1 cellular context compared by ENCODE assay signal in the genomic region with DNA sequence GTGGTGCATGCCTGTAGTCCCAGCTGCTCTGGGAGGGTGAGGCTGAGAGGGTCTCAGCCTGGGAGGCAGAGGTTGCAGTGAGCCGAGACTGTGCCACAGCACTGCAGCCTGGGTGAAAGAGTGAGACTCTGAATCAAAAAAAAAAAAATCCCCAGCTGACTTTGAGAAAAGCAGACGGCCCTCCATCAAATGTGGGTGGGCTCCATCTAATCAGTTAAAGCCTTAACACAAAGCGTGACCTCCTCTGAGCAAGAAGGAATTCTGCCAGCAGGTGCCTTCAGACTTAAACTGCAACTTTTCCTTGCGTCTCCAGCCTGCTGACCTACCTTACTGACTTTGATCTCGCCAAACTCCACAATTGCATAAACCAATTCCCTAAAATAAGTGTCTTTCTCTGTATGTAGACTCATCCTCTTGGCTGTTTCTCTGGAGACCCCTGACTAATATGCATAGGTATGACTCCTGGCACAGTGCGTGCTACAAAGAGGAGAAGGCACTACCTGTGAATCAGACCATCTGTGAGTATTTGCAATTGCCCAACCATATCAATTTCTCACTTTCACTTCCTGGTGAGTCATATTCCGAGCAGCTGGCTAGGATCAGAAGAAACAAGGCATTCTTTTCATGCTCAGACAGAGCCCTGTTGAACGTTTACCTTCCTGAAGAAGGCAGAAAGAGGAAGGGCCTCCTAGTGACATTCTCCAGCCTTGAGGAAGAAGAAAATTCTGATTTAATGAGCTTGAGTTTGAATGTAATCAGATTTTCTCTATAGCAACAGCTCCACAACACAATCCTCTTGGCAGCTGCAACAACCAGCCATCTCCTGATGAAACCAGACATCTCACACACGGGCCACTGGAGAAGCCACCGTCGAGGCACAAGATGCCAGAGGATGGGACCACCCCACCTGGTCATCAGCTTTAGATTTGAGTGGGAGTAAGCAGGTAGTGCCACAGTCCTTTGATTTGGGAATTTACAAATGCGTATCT.
TF ChIP-seq lines count a peak whose summit lies in the region.

No MANE protein-coding gene starts in this region.

TF ChIP-seq in HepG2, 621 proteins besides CTCF, POLR2A, EP300 and RAD21 (continued from another document and continues in another):
- TF ChIP-seq ZNF513 (CRISPR knock-in tag; conservative IDR thresholded peaks at IDR 0.05) (no peak), SETDB1 (CRISPR knock-in tag; IDR thresholded peaks at IDR 0.05; ENCODE audit: borderline replicate concordance) (no peak), SSRP1 (CRISPR knock-in tag; IDR thresholded peaks at IDR 0.05) (no peak), ZFAT (CRISPR knock-in tag; conservative IDR thresholded peaks at IDR 0.05) (no peak), THAP11 (CRISPR knock-in tag; IDR thresholded peaks at IDR 0.05) (peak; percentile 42; the same call in 1 of the 2 replicates), ZNF101 (CRISPR knock-in tag; IDR thresholded peaks at IDR 0.05; ENCODE audit: borderline replicate concordance, low read depth) (no peak), CREM (IDR thresholded peaks at IDR 0.05) (peak; percentile 61; the same call in 1 of the 2 replicates), CREM (CRISPR knock-in tag; IDR thresholded peaks at IDR 0.05) (no peak), ZNF335 (CRISPR knock-in tag; IDR thresholded peaks at IDR 0.05) (no peak; the same call in 1 of the 2 replicates), CAMTA2 (CRISPR knock-in tag; IDR thresholded peaks at IDR 0.05; ENCODE audit: borderline replicate concordance) (no peak), TRAFD1 (CRISPR knock-in tag; IDR thresholded peaks at IDR 0.05; ENCODE audit: borderline replicate concordance) (no peak; the same call in 1 of the 2 replicates), HNF4G (IDR thresholded peaks at IDR 0.05; ENCODE audit: borderline replicate concordance, low read depth, low read length) (no peak), HNF4G (CRISPR knock-in tag; IDR thresholded peaks at IDR 0.05; ENCODE audit: borderline replicate concordance, low read depth) (no peak), SUZ12 (IDR thresholded peaks at IDR 0.05; ENCODE audit: low read depth, low read length) (no peak), AGO2 (optimal IDR thresholded peaks at IDR 0.05; ENCODE audit: low read depth, low read length) (no peak), ZFP41 (CRISPR knock-in tag; IDR thresholded peaks at IDR 0.05; ENCODE audit: borderline replicate concordance) (no peak), CENPT (CRISPR knock-in tag; IDR thresholded peaks at IDR 0.05; ENCODE audit: low read depth) (no peak), ZNF17 (CRISPR knock-in tag; IDR thresholded peaks at IDR 0.05) (no peak), NFE2L2 (IDR thresholded peaks at IDR 0.05; ENCODE audit: low read length) (no peak), MAFK (conservative IDR thresholded peaks at IDR 0.05 in 1 of 2, IDR thresholded peaks at IDR 0.05 in 1 of 2; ENCODE audit: low read length in 2 of 2) (no peak), GABPA (IDR thresholded peaks at IDR 0.05; ENCODE audit: low read depth, low read length) (no peak), GABPA (CRISPR knock-in tag; IDR thresholded peaks at IDR 0.05; ENCODE audit: low read depth) (peak; percentile 52; the same call in 1 of the 2 replicates), ATF2 (CRISPR knock-in tag; IDR thresholded peaks at IDR 0.05) (no peak), JUNB (CRISPR knock-in tag; IDR thresholded peaks at IDR 0.05; ENCODE audit: borderline replicate concordance) (peak; percentile 97), FOXK1 (CRISPR knock-in tag; IDR thresholded peaks at IDR 0.05; ENCODE audit: borderline replicate concordance, low read depth) (peak; percentile 73; the same call in 1 of the 2 replicates), CREB1 (IDR thresholded peaks at IDR 0.05) (no peak), CREB1 (CRISPR knock-in tag; IDR thresholded peaks at IDR 0.05) (peak; percentile 70), POGZ (CRISPR knock-in tag; IDR thresholded peaks at IDR 0.05) (peak; percentile 52), ATF5 (CRISPR knock-in tag; IDR thresholded peaks at IDR 0.05; ENCODE audit: low read depth) (no peak), MAX (IDR thresholded peaks at IDR 0.05) (no peak)
- TF ChIP-seq, protein P1, sequence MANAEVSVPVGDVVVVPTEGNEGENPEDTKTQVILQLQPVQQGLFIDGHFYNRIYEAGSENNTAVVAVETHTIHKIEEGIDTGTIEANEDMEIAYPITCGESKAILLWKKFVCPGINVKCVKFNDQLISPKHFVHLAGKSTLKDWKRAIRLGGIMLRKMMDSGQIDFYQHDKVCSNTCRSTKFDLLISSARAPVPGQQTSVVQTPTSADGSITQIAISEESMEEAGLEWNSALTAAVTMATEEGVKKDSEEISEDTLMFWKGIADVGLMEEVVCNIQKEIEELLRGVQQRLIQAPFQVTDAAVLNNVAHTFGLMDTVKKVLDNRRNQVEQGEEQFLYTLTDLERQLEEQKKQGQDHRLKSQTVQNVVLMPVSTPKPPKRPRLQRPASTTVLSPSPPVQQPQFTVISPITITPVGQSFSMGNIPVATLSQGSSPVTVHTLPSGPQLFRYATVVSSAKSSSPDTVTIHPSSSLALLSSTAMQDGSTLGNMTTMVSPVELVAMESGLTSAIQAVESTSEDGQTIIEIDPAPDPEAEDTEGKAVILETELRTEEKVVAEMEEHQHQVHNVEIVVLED (CRISPR knock-in tag; IDR thresholded peaks at IDR 0.05; ENCODE audit: borderline replicate concordance), result no peak
- TF ChIP-seq, protein P2, sequence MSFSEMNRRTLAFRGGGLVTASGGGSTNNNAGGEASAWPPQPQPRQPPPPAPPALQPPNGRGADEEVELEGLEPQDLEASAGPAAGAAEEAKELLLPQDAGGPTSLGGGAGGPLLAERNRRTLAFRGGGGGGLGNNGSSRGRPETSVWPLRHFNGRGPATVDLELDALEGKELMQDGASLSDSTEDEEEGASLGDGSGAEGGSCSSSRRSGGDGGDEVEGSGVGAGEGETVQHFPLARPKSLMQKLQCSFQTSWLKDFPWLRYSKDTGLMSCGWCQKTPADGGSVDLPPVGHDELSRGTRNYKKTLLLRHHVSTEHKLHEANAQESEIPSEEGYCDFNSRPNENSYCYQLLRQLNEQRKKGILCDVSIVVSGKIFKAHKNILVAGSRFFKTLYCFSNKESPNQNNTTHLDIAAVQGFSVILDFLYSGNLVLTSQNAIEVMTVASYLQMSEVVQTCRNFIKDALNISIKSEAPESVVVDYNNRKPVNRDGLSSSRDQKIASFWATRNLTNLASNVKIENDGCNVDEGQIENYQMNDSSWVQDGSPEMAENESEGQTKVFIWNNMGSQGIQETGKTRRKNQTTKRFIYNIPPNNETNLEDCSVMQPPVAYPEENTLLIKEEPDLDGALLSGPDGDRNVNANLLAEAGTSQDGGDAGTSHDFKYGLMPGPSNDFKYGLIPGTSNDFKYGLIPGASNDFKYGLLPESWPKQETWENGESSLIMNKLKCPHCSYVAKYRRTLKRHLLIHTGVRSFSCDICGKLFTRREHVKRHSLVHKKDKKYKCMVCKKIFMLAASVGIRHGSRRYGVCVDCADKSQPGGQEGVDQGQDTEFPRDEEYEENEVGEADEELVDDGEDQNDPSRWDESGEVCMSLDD (CRISPR knock-in tag; IDR thresholded peaks at IDR 0.05; ENCODE audit: borderline replicate concordance), result no peak
- TF ChIP-seq, protein P3, sequence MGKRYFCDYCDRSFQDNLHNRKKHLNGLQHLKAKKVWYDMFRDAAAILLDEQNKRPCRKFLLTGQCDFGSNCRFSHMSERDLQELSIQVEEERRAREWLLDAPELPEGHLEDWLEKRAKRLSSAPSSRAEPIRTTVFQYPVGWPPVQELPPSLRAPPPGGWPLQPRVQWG (CRISPR knock-in tag; IDR thresholded peaks at IDR 0.05; ENCODE audit: borderline replicate concordance, low read depth), result no peak
- TF ChIP-seq, protein P4, sequence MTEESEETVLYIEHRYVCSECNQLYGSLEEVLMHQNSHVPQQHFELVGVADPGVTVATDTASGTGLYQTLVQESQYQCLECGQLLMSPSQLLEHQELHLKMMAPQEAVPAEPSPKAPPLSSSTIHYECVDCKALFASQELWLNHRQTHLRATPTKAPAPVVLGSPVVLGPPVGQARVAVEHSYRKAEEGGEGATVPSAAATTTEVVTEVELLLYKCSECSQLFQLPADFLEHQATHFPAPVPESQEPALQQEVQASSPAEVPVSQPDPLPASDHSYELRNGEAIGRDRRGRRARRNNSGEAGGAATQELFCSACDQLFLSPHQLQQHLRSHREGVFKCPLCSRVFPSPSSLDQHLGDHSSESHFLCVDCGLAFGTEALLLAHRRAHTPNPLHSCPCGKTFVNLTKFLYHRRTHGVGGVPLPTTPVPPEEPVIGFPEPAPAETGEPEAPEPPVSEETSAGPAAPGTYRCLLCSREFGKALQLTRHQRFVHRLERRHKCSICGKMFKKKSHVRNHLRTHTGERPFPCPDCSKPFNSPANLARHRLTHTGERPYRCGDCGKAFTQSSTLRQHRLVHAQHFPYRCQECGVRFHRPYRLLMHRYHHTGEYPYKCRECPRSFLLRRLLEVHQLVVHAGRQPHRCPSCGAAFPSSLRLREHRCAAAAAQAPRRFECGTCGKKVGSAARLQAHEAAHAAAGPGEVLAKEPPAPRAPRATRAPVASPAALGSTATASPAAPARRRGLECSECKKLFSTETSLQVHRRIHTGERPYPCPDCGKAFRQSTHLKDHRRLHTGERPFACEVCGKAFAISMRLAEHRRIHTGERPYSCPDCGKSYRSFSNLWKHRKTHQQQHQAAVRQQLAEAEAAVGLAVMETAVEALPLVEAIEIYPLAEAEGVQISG (CRISPR knock-in tag; IDR thresholded peaks at IDR 0.05), result no peak; the same call in 1 of the 2 replicates
- TF ChIP-seq, protein P5, sequence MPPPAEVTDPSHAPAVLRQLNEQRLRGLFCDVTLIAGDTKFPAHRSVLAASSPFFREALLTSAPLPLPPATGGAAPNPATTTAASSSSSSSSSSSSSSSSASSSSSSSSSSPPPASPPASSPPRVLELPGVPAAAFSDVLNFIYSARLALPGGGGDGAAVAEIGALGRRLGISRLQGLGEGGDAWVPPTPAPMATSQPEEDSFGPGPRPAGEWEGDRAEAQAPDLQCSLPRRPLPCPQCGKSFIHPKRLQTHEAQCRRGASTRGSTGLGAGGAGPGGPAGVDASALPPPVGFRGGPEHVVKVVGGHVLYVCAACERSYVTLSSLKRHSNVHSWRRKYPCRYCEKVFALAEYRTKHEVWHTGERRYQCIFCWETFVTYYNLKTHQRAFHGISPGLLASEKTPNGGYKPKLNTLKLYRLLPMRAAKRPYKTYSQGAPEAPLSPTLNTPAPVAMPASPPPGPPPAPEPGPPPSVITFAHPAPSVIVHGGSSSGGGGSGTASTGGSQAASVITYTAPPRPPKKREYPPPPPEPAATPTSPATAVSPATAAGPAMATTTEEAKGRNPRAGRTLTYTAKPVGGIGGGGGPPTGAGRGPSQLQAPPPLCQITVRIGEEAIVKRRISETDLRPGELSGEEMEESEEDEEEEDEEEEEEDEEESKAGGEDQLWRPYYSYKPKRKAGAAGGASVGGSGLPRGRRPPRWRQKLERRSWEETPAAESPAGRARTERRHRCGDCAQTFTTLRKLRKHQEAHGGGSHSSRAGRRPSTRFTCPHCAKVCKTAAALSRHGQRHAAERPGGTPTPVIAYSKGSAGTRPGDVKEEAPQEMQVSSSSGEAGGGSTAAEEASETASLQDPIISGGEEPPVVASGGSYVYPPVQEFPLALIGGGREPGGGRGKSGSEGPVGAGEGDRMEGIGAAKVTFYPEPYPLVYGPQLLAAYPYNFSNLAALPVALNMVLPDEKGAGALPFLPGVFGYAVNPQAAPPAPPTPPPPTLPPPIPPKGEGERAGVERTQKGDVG (CRISPR knock-in tag; IDR thresholded peaks at IDR 0.05; ENCODE audit: borderline replicate concordance), result no peak
- TF ChIP-seq, protein P6, sequence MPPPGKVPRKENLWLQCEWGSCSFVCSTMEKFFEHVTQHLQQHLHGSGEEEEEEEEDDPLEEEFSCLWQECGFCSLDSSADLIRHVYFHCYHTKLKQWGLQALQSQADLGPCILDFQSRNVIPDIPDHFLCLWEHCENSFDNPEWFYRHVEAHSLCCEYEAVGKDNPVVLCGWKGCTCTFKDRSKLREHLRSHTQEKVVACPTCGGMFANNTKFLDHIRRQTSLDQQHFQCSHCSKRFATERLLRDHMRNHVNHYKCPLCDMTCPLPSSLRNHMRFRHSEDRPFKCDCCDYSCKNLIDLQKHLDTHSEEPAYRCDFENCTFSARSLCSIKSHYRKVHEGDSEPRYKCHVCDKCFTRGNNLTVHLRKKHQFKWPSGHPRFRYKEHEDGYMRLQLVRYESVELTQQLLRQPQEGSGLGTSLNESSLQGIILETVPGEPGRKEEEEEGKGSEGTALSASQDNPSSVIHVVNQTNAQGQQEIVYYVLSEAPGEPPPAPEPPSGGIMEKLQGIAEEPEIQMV (CRISPR knock-in tag; IDR thresholded peaks at IDR 0.05; ENCODE audit: low read depth), result no peak
